Comparison of ENCODE assay signal across 20 cellular contexts in the genomic region with DNA sequence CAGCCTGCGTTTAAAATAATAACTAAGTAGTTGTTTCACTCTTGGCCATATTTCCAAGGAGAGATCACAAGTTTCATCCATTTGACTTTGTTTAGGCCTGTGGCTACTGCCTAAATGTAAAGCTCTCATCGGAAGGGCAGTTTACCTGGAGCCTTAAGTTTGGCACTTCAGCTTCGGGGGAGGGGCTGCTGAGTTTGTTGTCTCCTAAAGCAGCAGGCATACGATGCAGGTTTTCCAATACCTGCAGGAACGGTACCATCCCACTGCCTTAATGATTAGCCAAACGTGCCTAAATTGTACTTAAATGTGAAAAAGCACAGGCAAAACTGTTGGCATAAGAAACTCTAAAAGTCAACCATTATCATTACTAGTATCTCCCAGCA.
"Had no signal": no experiment of that assay in that cellular context is flagged by ENCODE, and none has a peak within 500 bp of the region (broad histone marks: within the 10 kb centered on the region; RNA-seq: fewer than 3 reads in every experiment).

No MANE protein-coding gene starts in this region.

- H3K9me3 ChIP-seq: esophagus squamous epithelium, gastrocnemius medialis, sigmoid colon, thyroid gland had no signal

- H3K27ac Mint-ChIP-seq: activated naive CD4-positive, alpha-beta T cell treated with anti-CD3 and anti-CD28 coated beads, Interleukin-2, amount 10 ng/mL, durations not matched to agents 7 days and 5 days; endodermal cell; nephron; T-cell had no signal

- H3K36me3 Mint-ChIP-seq: activated naive CD4-positive, alpha-beta T cell treated with anti-CD3 and anti-CD28 coated beads, Interleukin-2, amount 10 ng/mL, durations not matched to agents 7 days and 5 days had no signal

- H3K27me3 ChIP-seq: esophagus squamous epithelium, gastrocnemius medialis, sigmoid colon, thyroid gland had no signal

- ATAC-seq: activated T-cell treated with anti-CD3 and anti-CD28 coated beads, Interleukin-2, amount 50 U/mL, for 4 hours; gastrocnemius medialis; T-cell had no signal

- FAIRE-seq: TTC549 had no signal

- H3K9me3 Mint-ChIP-seq: activated naive CD4-positive, alpha-beta T cell treated with anti-CD3 and anti-CD28 coated beads, Interleukin-2, amount 10 ng/mL, durations not matched to agents 7 days and 5 days; activated T-cell treated with anti-CD3 and anti-CD28 coated beads, Interleukin-2, amount 50 U/mL, for 4 hours; endodermal cell; nephron had no signal

- H3K27ac ChIP-seq: gastrocnemius medialis, sigmoid colon, thyroid gland, WERI-Rb-1 had no signal

- H3K4me3 ChIP-seq: esophagus squamous epithelium, gastrocnemius medialis, sigmoid colon, thyroid gland had no signal

- H3K36me3 ChIP-seq: esophagus squamous epithelium, gastrocnemius medialis, sigmoid colon, thyroid gland, WERI-Rb-1 had no signal

- DNase-seq: activated CD4-positive, alpha-beta T cell treated with anti-CD3 and anti-CD28 coated beads for 1 hour; activated CD4-positive, alpha-beta T cell treated with anti-CD3 and anti-CD28 coated beads, Interleukin-2, amount 50 U/mL, for 1 hour; activated CD8-positive, alpha-beta memory T cell treated with anti-CD3 and anti-CD28 coated beads for 24 hours; activated CD8-positive, alpha-beta memory T cell treated with anti-CD3 and anti-CD28 coated beads, Interleukin-2, amount 50 U/mL, for 4 hours; activated effector memory CD4-positive, alpha-beta T cell treated with Interleukin-2 at 50 U/mL for 16 hours; activated naive CD4-positive, alpha-beta T cell treated with anti-CD3 and anti-CD28 coated beads, Interleukin-2, amount 10 ng/mL, durations not matched to agents 7 days and 5 days; activated T-cell treated with anti-CD3 and anti-CD28 coated beads, Interleukin-2, amount 50 U/mL, for 4 hours; cortex of kidney; endodermal cell; esophagus squamous epithelium; gastrocnemius medialis; nucleus accumbens; sigmoid colon; stimulated activated CD4-positive, alpha-beta T cell treated with anti-CD3 and anti-CD28 coated beads, Interleukin-4, amount 100 ng/mL, for 24 hours; stimulated activated naive CD4-positive, alpha-beta T cell treated with Interleukin-2 at 50 U/mL for 16 hours; T-cell; thyroid gland; WERI-Rb-1 had no signal

- H3K4me3 Mint-ChIP-seq: activated naive CD4-positive, alpha-beta T cell treated with anti-CD3 and anti-CD28 coated beads, Interleukin-2, amount 10 ng/mL, durations not matched to agents 7 days and 5 days; endodermal cell; nephron; T-cell had no signal

- H3K27me3 Mint-ChIP-seq: activated naive CD4-positive, alpha-beta T cell treated with anti-CD3 and anti-CD28 coated beads, Interleukin-2, amount 10 ng/mL, durations not matched to agents 7 days and 5 days; T-cell had no signal
